In genomic region chr11:90216611-90217010, GRCh38 we compare ENCODE assay signal across 23 cellular contexts. TPM values are rescaled to one million over a fixed set of nuclear protein-coding genes. Genes with fewer than 3 reads are reported as not detected.
DNase-seq lines count a peak whose midpoint lies in the region; ATAC-seq, FAIRE-seq and TF ChIP-seq lines count a peak whose summit lies in the region.
"Had no signal": no experiment of that assay in that cellular context is flagged by ENCODE, and none has a peak within 500 bp of the region (broad histone marks: within the 10 kb centered on the region; RNA-seq: fewer than 3 reads in every experiment).

No MANE protein-coding gene starts in this region.

- 83% methylated on average over 5 of the region's 5 CpGs for WGBS in GM12878 (ENCODE audit: insufficient coverage, insufficient replicate concordance, low lambda C conversion rate, missing lambda C conversion rate)

- TF ChIP-seq EP300 in GM12878 (IDR thresholded peaks at IDR 0.05; ENCODE audit: borderline replicate concordance in 1 of 2, control insufficient read depth in 1 of 2, low read depth in 2 of 2, low read length in 2 of 2) = no peak

- peaks cover 32% of the 10 kb centered on the region for H3K36me3 Mint-ChIP-seq in activated naive CD4-positive, alpha-beta T cell treated with anti-CD3 and anti-CD28 coated beads, Interleukin-2, amount 50 U/mL, for 24 hours
- peaks cover 17% of the 10 kb centered on the region for H3K36me3 Mint-ChIP-seq in osteocyte (ENCODE audit: unreplicated experiment)

- H3K27me3 ChIP-seq in GM12878 (replicated peaks in 1 of 2; ENCODE audit: control insufficient read depth in 2 of 2, insufficient read depth in 2 of 2, low read length in 1 of 2) = no peaks in the 10 kb centered on the region
- H3K27me3 ChIP-seq: dorsolateral prefrontal cortex, sigmoid colon had no signal

- H3K27me3 Mint-ChIP-seq in activated naive CD4-positive, alpha-beta T cell treated with anti-CD3 and anti-CD28 coated beads, Interleukin-2, amount 50 U/mL, for 24 hours = no peaks in the 10 kb centered on the region
- no peaks in the 10 kb centered on the region for H3K27me3 Mint-ChIP-seq in osteocyte (ENCODE audit: unreplicated experiment)

- no TSS peak for BruUV-seq in GM12878 (replicated peaks; lab: Mats Ljungman, UMichigan)

- intact Hi-C loops in GM12878 (cut with micrococcal nuclease; ENCODE audit: unreplicated experiment) = no loop called here

- H3K27ac Mint-ChIP-seq in activated naive CD4-positive, alpha-beta T cell treated with anti-CD3 and anti-CD28 coated beads, Interleukin-2, amount 50 U/mL, for 24 hours = no peak overlapping the region
- H3K27ac Mint-ChIP-seq in osteocyte (ENCODE audit: unreplicated experiment) = peak overlapping the region; percentile 11
- H3K27ac Mint-ChIP-seq: nephron had no signal

- H3K36me3 ChIP-seq in GM12878 (ENCODE audit: control insufficient read depth in 2 of 2, insufficient read depth in 2 of 2, low read length in 1 of 2) = peaks cover 0 to 12% of the 10 kb centered on the region in 2 experiments; a peak in 2 of 4 replicates

- DNase-seq in activated naive CD4-positive, alpha-beta T cell treated with Interleukin-2 at 50 U/mL for 16 hours = no peak
- no peak for DNase-seq in GM12892 (ENCODE audit: insufficient read length)
- DNase-seq in GM12878 (ENCODE audit: low read depth, low spot score) = no peak
- DNase-seq in osteocyte (ENCODE audit: extremely low spot score, unreplicated experiment) = no peak
- no peak for DNase-seq in NCI-H748 treated with DMSO at 0.1 percent for 48 hours (lab: John Stamatoyannopoulos, UW)
- no peak for DNase-seq in activated CD8-positive, alpha-beta memory T cell treated with anti-CD3 and anti-CD28 coated beads for 24 hours
- DNase-seq: activated naive CD4-positive, alpha-beta T cell; aorta; C1 segment of cervical spinal cord; central memory CD4-positive, alpha-beta T cell; dorsolateral prefrontal cortex; HCEC 1CT; head of caudate nucleus; midbrain; NCI-H1436; sigmoid colon; stimulated activated CD4-positive, alpha-beta T cell treated with anti-CD3 and anti-CD28 coated beads, Interleukin-15, amount 100 ng/mL, for 24 hours; stimulated activated CD8-positive, alpha-beta memory T cell treated with anti-CD3 and anti-CD28 coated beads, Interleukin-4, amount 100 ng/mL, for 48 hours had no signal

- TF ChIP-seq CTCF in GM12878 (IDR thresholded peaks at IDR 0.05 in 2 of 3, conservative IDR thresholded peaks at IDR 0.05 in 1 of 3; ENCODE audit: control insufficient read depth in 2 of 3, extremely low read depth in 1 of 3, insufficient read depth in 1 of 3, low read depth in 3 of 3, low read length in 3 of 3) (no peak), osteocyte (IDR thresholded peaks at IDR 0.05) (no peak)

- H3K4me2 ChIP-seq in GM12878 (ENCODE audit: control insufficient read depth, insufficient read depth) = peak overlapping the region; percentile 47; the same call in 1 of the 2 replicates

- H3K79me2 ChIP-seq in GM12878 (ENCODE audit: control insufficient read depth, insufficient read depth, low read length) = peaks cover 67% of the 10 kb centered on the region

- no peaks in the 10 kb centered on the region for H3K9me3 Mint-ChIP-seq in activated naive CD4-positive, alpha-beta T cell treated with anti-CD3 and anti-CD28 coated beads, Interleukin-2, amount 50 U/mL, for 24 hours
- no peaks in the 10 kb centered on the region for H3K9me3 Mint-ChIP-seq in osteocyte (ENCODE audit: unreplicated experiment)
- H3K9me3 Mint-ChIP-seq: nephron had no signal

- CTCF ChIA-PET in GM12878 (lab: Yijun Ruan, JAX) = interaction anchor here (7.7 kb wide), 1 partner anchor 13 kb away, joined by 67 read pairs; no protein-coding TSS in a partner anchor

- H3K9me3 ChIP-seq in GM12878 (replicated peaks; ENCODE audit: control insufficient read depth, insufficient read depth, low read length) = no peaks in the 10 kb centered on the region
- H3K9me3 ChIP-seq: sigmoid colon had no signal

- peaks cover 69% of the 10 kb centered on the region for H3K4me1 Mint-ChIP-seq in activated naive CD4-positive, alpha-beta T cell treated with anti-CD3 and anti-CD28 coated beads, Interleukin-2, amount 50 U/mL, for 24 hours
- H3K4me1 Mint-ChIP-seq in osteocyte (ENCODE audit: unreplicated experiment) = peaks cover 38% of the 10 kb centered on the region

- H3K4me3 ChIP-seq in GM12878 = no peak overlapping the region
- H3K4me3 ChIP-seq: dorsolateral prefrontal cortex, sigmoid colon had no signal

- no peak overlapping the region for H2AFZ ChIP-seq in GM12878 (ENCODE audit: control insufficient read depth, low read depth, low read length)

- FAIRE-seq in GM12892 (lab: Jason Lieb, UNC) (peak; percentile 53), GM12878 (lab: Jason Lieb, UNC) (no peak)
- FAIRE-seq: endothelial cell of umbilical vein had no signal

- TF ChIP-seq POLR2A in GM12892 (IDR thresholded peaks at IDR 0.05; ENCODE audit: low read depth, low read length) (no peak), GM12878 (IDR thresholded peaks at IDR 0.05; ENCODE audit: low read depth, low read length) (no peak)

- H3K27ac ChIP-seq in GM12878 (ENCODE audit: control insufficient read depth, insufficient read depth) = no peak overlapping the region
- H3K27ac ChIP-seq: dorsolateral prefrontal cortex, sigmoid colon had no signal

- POLR2A ChIA-PET in GM12878 (lab: Charles Lee) = no interaction called here

- in situ Hi-C loops in GM12878 (cut with MboI) = no loop called here

- TF ChIP-seq RAD21 in GM12878 (IDR thresholded peaks at IDR 0.05; ENCODE audit: insufficient read depth, low read depth, low read length) = no peak

- SMC1A ChIA-PET in GM12878 (lab: Charles Lee; ENCODE audit: uncharacterized antibody, unreplicated experiment) = no interaction called here

- ATAC-seq in GM12878 = no peak
- ATAC-seq in GM21528 (IDR thresholded peaks at IDR 0.05; ENCODE audit: low FRiP score, unreplicated experiment) = no peak
- ATAC-seq: left lobe of liver had no signal

- 0 out of 2 replicates have a peak, but pooled peaks cover 4% of the 10 kb centered on the region for H3K4me1 ChIP-seq in GM12878 (ENCODE audit: control insufficient read depth, insufficient read depth, low read length)

- H3K9ac ChIP-seq in GM12878 (ENCODE audit: control insufficient read depth, insufficient read depth, low read length) = no peak overlapping the region

- RAD21 ChIA-PET in GM12878 (lab: Charles Lee; ENCODE audit: unreplicated experiment) = no interaction called here

- H3K4me3 Mint-ChIP-seq in activated naive CD4-positive, alpha-beta T cell treated with anti-CD3 and anti-CD28 coated beads, Interleukin-2, amount 50 U/mL, for 24 hours = peak overlapping the region; percentile 62
- no peak overlapping the region for H3K4me3 Mint-ChIP-seq in osteocyte (ENCODE audit: unreplicated experiment)
- H3K4me3 Mint-ChIP-seq: nephron had no signal

- peaks cover 4% of the 10 kb centered on the region; the same call in 1 of the 2 replicates for H4K20me1 ChIP-seq in GM12878 (ENCODE audit: control insufficient read depth, insufficient read depth)

TF ChIP-seq in GM12878, 131 proteins besides CTCF, POLR2A, EP300 and RAD21 (continues in another document):
- TF ChIP-seq FOS (IDR thresholded peaks at IDR 0.05; ENCODE audit: borderline replicate concordance, extremely low read depth, insufficient read length) (no peak), ATF3 (IDR thresholded peaks at IDR 0.05; ENCODE audit: borderline replicate concordance, extremely low read depth, low read depth, low read length) (no peak), MEF2B (IDR thresholded peaks at IDR 0.05; ENCODE audit: partially characterized antibody, poor library complexity, severe bottlenecking) (no peak), BMI1 (IDR thresholded peaks at IDR 0.05; ENCODE audit: borderline replicate concordance) (no peak), ESRRA (IDR thresholded peaks at IDR 0.05; ENCODE audit: low read length) (no peak), TARDBP (IDR thresholded peaks at IDR 0.05; ENCODE audit: borderline replicate concordance) (no peak), IKZF2 (IDR thresholded peaks at IDR 0.05) (no peak), CREM (IDR thresholded peaks at IDR 0.05; ENCODE audit: low read depth) (no peak), MTA2 (IDR thresholded peaks at IDR 0.05; ENCODE audit: low read depth) (no peak), SIN3A (IDR thresholded peaks at IDR 0.05; ENCODE audit: low read depth, low read length) (no peak)

RNA-seq across cellular contexts. Expression of gene CHORDC1, which starts 6.2 kb away (rescaled TPM):
- 39.7 TPM for polyA plus RNA-seq in GM12892 (2012; ENCODE audit: missing spikeins)
- total RNA-seq in GM12878 (2013; cell fraction: nucleolus; rRNA removed) = 120 and 131 TPM in 2 replicates
- 36.7 and 43.1 TPM in 2 replicates for total RNA-seq in GM12878 (2014; rRNA removed)
- 58.5 and 59.4 TPM in 2 replicates for total RNA-seq in GM12878 (2014; rRNA removed; fragmentation: Illumina TruSeq; extraction: Trizol)
- 44.1 and 46.4 TPM in 2 replicates for total RNA-seq in GM12878 (2021)
- polyA plus RNA-seq in GM12878 (2011; ENCODE audit: low read depth) = 12.1 TPM
- polyA plus RNA-seq in GM12878 (2011; rRNA removed) = 53.0 and 63.1 TPM in 2 replicates
- polyA plus RNA-seq in GM12878 (2011; cell fraction: cytosol; rRNA removed) = 24.9 and 41.1 TPM in 2 replicates
- 29.5 and 50.2 TPM in 2 replicates for polyA plus RNA-seq in GM12878 (2011; cell fraction: nucleus; rRNA removed)
- polyA plus RNA-seq in GM12878 (2012) = 19.1 and 23.7 TPM in 2 replicates
- 59.8 TPM in 2 replicates for polyA plus RNA-seq in GM12878 (2014; fragmentation: Illumina TruSeq; extraction: Trizol)
- polyA plus RNA-seq in GM12878 (2014; fragmentation: Nextera tagmentation; extraction: Ambion mirVana) = 10 to 100 TPM; 53.1 to 55.4 TPM
- polyA plus RNA-seq in GM12878 (2014; rRNA removed) = 24.9 and 32.6 TPM in 2 replicates
- polyA plus RNA-seq in GM12878 (2016; fragmentation: Nextera tagmentation; extraction: Ambion mirVana) = 100 to 1,000 TPM in 1 of 2 experiments, 10 to 100 TPM in 1; 95.0 to 108 TPM
- polyA minus RNA-seq in GM12878 (2011; rRNA and poly(A)+ RNA removed) = 37.2 and 53.5 TPM in 2 replicates
- polyA minus RNA-seq in GM12878 (2011; cell fraction: cytosol; rRNA and poly(A)+ RNA removed) = 19.5 and 25.8 TPM in 2 replicates
- polyA minus RNA-seq in GM12878 (2011; cell fraction: nucleus; rRNA and poly(A)+ RNA removed) = 72.3 and 136 TPM in 2 replicates
- 30.8 and 35.1 TPM in 2 replicates for total RNA-seq in osteocyte
